15 cellular contexts compared by ENCODE assay signal in genomic region chr12:52168019-52168717, GRCh38. TPM values are rescaled to one million over a fixed set of nuclear protein-coding genes. Genes with fewer than 3 reads are reported as not detected.
A peak's percentile ranks its signal among the peaks of the same experiment; 100 is the strongest.
DNase-seq lines count a peak whose midpoint lies in the region; ATAC-seq and TF ChIP-seq lines count a peak whose summit lies in the region.
"Had no signal": no experiment of that assay in that cellular context is flagged by ENCODE, and none has a peak within 500 bp of the region (broad histone marks: within the 10 kb centered on the region; RNA-seq: fewer than 3 reads in every experiment).

No MANE protein-coding gene starts in this region.

- H3K4me1 ChIP-seq in mammary epithelial cell (ENCODE audit: insufficient read depth, low read length) = peaks cover 25% of the 10 kb centered on the region

- no peaks in the 10 kb centered on the region for H3K9me3 Mint-ChIP-seq in T-helper 2 cell treated with Interferon-gamma antibody and Interleukin-4, amounts not matched to agents 5 μg/mL and 100 μg/mL, for 36 hours
- H3K9me3 Mint-ChIP-seq: activated B cell treated with CpG ODN at 0.5 μM for 24 hours; stimulated activated naive CD8-positive, alpha-beta T cell treated with anti-CD3 and anti-CD28 coated beads, Interleukin-15, Interleukin-2, amounts not matched to agents 100 ng/mL and 50 ng/mL, for 24 hours had no signal

- ATAC-seq in left lobe of liver (peak; percentile 25), HG03135 (IDR thresholded peaks at IDR 0.05; ENCODE audit: unreplicated experiment) (no peak), GM21390 (IDR thresholded peaks at IDR 0.05; ENCODE audit: unreplicated experiment) (no peak)

- no peak overlapping the region for H3K4me3 Mint-ChIP-seq in T-helper 2 cell treated with Interferon-gamma antibody and Interleukin-4, amounts not matched to agents 5 μg/mL and 100 μg/mL, for 36 hours
- H3K4me3 Mint-ChIP-seq: activated B cell treated with CpG ODN at 0.5 μM for 24 hours; stimulated activated naive CD8-positive, alpha-beta T cell treated with anti-CD3 and anti-CD28 coated beads, Interleukin-15, Interleukin-2, amounts not matched to agents 100 ng/mL and 50 ng/mL, for 24 hours had no signal

- H3K4me1 Mint-ChIP-seq in T-helper 2 cell treated with Interferon-gamma antibody and Interleukin-4, amounts not matched to agents 5 μg/mL and 100 μg/mL, for 36 hours (ENCODE audit: low read depth) = peaks cover 3% of the 10 kb centered on the region
- H3K4me1 Mint-ChIP-seq: activated B cell treated with CpG ODN at 0.5 μM for 24 hours had no signal

- H3K27me3 Mint-ChIP-seq in T-helper 2 cell treated with Interferon-gamma antibody and Interleukin-4, amounts not matched to agents 5 μg/mL and 100 μg/mL, for 36 hours (ENCODE audit: low read depth) = peaks cover 8% of the 10 kb centered on the region
- H3K27me3 Mint-ChIP-seq: stimulated activated naive CD8-positive, alpha-beta T cell treated with anti-CD3 and anti-CD28 coated beads, Interleukin-15, Interleukin-2, amounts not matched to agents 100 ng/mL and 50 ng/mL, for 24 hours had no signal

- H3K4me2 ChIP-seq in mammary epithelial cell (ENCODE audit: insufficient read depth, low read depth, low read length) = no peak overlapping the region

- H3K4me3 ChIP-seq in mammary epithelial cell (replicated peaks in 1 of 3; ENCODE audit: insufficient read depth in 1 of 3, low read depth in 2 of 3, low read length in 3 of 3) = no peak overlapping the region
- H3K4me3 ChIP-seq: coronary artery had no signal

- H2AFZ ChIP-seq in mammary epithelial cell (ENCODE audit: low read depth, low read length) = no peak overlapping the region

- in situ Hi-C loops in mammary epithelial cell (cut with MboI; ENCODE audit: low sequenced_read_pairs in 2 of 2) = no loop called here

- no TSS peak for BruUV-seq in mammary epithelial cell (replicated peaks; lab: Mats Ljungman, UMichigan)

- WGBS in mammary epithelial cell (ENCODE audit: low coverage, missing lambda C conversion rate) = 86% methylated on average over 12 of the region's 12 CpGs

- H3K27ac ChIP-seq in mammary epithelial cell (ENCODE audit: insufficient read depth, low read depth, low read length) = no peak overlapping the region
- H3K27ac ChIP-seq: coronary artery had no signal

- H3K36me3 ChIP-seq in mammary epithelial cell (ENCODE audit: insufficient read depth, low read length) = no peaks in the 10 kb centered on the region

- no peak overlapping the region for H3K9ac ChIP-seq in mammary epithelial cell (ENCODE audit: insufficient read depth, low read length)

- no peaks in the 10 kb centered on the region for H3K36me3 Mint-ChIP-seq in T-helper 2 cell treated with Interferon-gamma antibody and Interleukin-4, amounts not matched to agents 5 μg/mL and 100 μg/mL, for 36 hours (ENCODE audit: low read depth)

- TF ChIP-seq CTCF in mammary epithelial cell (conservative IDR thresholded peaks at IDR 0.05 in 1 of 2, IDR thresholded peaks at IDR 0.05 in 1 of 2; ENCODE audit: extremely low read depth in 1 of 2, insufficient read depth in 1 of 2, low read depth in 1 of 2, low read length in 2 of 2) = no peak

- intact Hi-C loops in mammary epithelial cell (cut with micrococcal nuclease) = no loop called here

- CTCF ChIA-PET in mammary epithelial cell (lab: Charles Lee; ENCODE audit: low non-redundant PET) = no interaction called here

- dilution Hi-C loops in mammary epithelial cell (cut with HindIII; ENCODE audit: low sequenced_read_pairs) = no loop called here

- no peaks in the 10 kb centered on the region for H4K20me1 ChIP-seq in mammary epithelial cell (ENCODE audit: insufficient read depth, low read length)

- DNase-seq in COLO668 (lab: John Stamatoyannopoulos, UW; ENCODE audit: unreplicated experiment) (peak; percentile 15), HK-2 (ENCODE audit: unreplicated experiment) (peak; percentile 64), mammary epithelial cell (peak; percentile 54), left lobe of liver (ENCODE audit: low spot score) (no peak), KG1 (lab: John Stamatoyannopoulos, UW) (no peak)
- DNase-seq in T-helper 2 cell treated with Interferon-gamma antibody and Interleukin-4, amounts not matched to agents 5 μg/mL and 100 μg/mL, for 36 hours (ENCODE audit: low spot score) = no peak
- DNase-seq: activated B cell treated with CpG ODN at 0.5 μM for 24 hours; C1 segment of cervical spinal cord; NCI-H146; RPMI8226; stimulated activated CD4-positive, alpha-beta T cell treated with anti-CD3 and anti-CD28 coated beads, Interleukin-15, amount 100 ng/mL, for 24 hours had no signal

- no peak overlapping the region for H3K27ac Mint-ChIP-seq in T-helper 2 cell treated with Interferon-gamma antibody and Interleukin-4, amounts not matched to agents 5 μg/mL and 100 μg/mL, for 36 hours
- H3K27ac Mint-ChIP-seq: activated B cell treated with CpG ODN at 0.5 μM for 24 hours; stimulated activated naive CD8-positive, alpha-beta T cell treated with anti-CD3 and anti-CD28 coated beads, Interleukin-15, Interleukin-2, amounts not matched to agents 100 ng/mL and 50 ng/mL, for 24 hours had no signal

- H3K9me3 ChIP-seq in mammary epithelial cell (replicated peaks; ENCODE audit: insufficient read depth, low read length) = no peaks in the 10 kb centered on the region

- no peaks in the 10 kb centered on the region for H3K27me3 ChIP-seq in mammary epithelial cell (ENCODE audit: insufficient read depth, low read length)

- H3K79me2 ChIP-seq in mammary epithelial cell (ENCODE audit: insufficient read depth, low read length) = no peaks in the 10 kb centered on the region

RNA-seq across cellular contexts. Expression of gene KRT80, which starts 23.6 kb away (rescaled TPM):
- total RNA-seq in mammary epithelial cell (1 to 10 TPM; 1.8 to 2.7 TPM), left lobe of liver (0.28 TPM)
- 1.2 TPM for polyA plus RNA-seq in mammary epithelial cell
- not detected for polyA minus RNA-seq in mammary epithelial cell
- total RNA-seq: activated B cell treated with CpG ODN at 0.5 μM for 24 hours had no signal

Comparison
In these comparisons a context has a peak if more than half of its experiments do, and no peak if none do; other contexts are left out.
1. DNase-seq: peak in COLO668 (single experiment), HK-2 (single experiment) and mammary epithelial cell (single experiment); none in left lobe of liver (single experiment), KG1 (single experiment) and T-helper 2 cell treated with Interferon-gamma antibody and Interleukin-4, amounts not matched to agents 5 μg/mL and 100 μg/mL, for 36 hours (single experiment).